In genomic region chr17:39767147-39767546, GRCh38 we compare ENCODE assay signal across 14 cellular contexts. TPM values are rescaled to one million over a fixed set of nuclear protein-coding genes. Genes with fewer than 3 reads are reported as not detected.
DNase-seq lines count a peak whose midpoint lies in the region; ATAC-seq and TF ChIP-seq lines count a peak whose summit lies in the region.
"Had no signal": no experiment of that assay in that cellular context is flagged by ENCODE, and none has a peak within 500 bp of the region (broad histone marks: within the 10 kb centered on the region; RNA-seq: fewer than 3 reads in every experiment).

No MANE protein-coding gene starts in this region.

- H2BK20ac ChIP-seq in H9 (ENCODE audit: low read depth, low read length, poor library complexity, severe bottlenecking) = no peak overlapping the region

- peaks cover 94% of the 10 kb centered on the region for H3K36me3 Mint-ChIP-seq in activated T-cell treated with anti-CD3 and anti-CD28 coated beads, Interleukin-2, amount 50 U/mL, for 24 hours (ENCODE audit: low read depth)
- H3K36me3 Mint-ChIP-seq in activated naive CD8-positive, alpha-beta T cell treated with anti-CD3 and anti-CD28 coated beads, Interleukin-2, amount 50 U/mL, for 24 hours (ENCODE audit: low read depth) = peaks cover 76% of the 10 kb centered on the region
- peaks cover 3% of the 10 kb centered on the region for H3K36me3 Mint-ChIP-seq in chondrocyte (ENCODE audit: low read depth)
- no peaks in the 10 kb centered on the region for H3K36me3 Mint-ChIP-seq in H9 (ENCODE audit: insufficient read depth in 1 of 3, low read depth in 3 of 3)

- WGBS in H9 (ENCODE audit: extremely low coverage, insufficient read length, low lambda C conversion rate) = no CpG with 5 or more reads among the region's 3 CpGs

- peak overlapping the region; percentile 89 for H3K27ac ChIP-seq in KMS-11
- no peak overlapping the region for H3K27ac ChIP-seq in H9 (ENCODE audit: insufficient read length, low read depth, low read length)
- H3K27ac ChIP-seq: lower lobe of right lung had no signal

- peaks cover 95% of the 10 kb centered on the region for H3K4me1 Mint-ChIP-seq in activated T-cell treated with anti-CD3 and anti-CD28 coated beads, Interleukin-2, amount 50 U/mL, for 24 hours (ENCODE audit: low read depth)
- H3K4me1 Mint-ChIP-seq in activated naive CD8-positive, alpha-beta T cell treated with anti-CD3 and anti-CD28 coated beads, Interleukin-2, amount 50 U/mL, for 24 hours = peaks cover 97% of the 10 kb centered on the region
- H3K4me1 Mint-ChIP-seq in chondrocyte (ENCODE audit: low read depth) = peaks cover 11% of the 10 kb centered on the region
- peaks cover 3 to 6% of the 10 kb centered on the region in 2 experiments; a peak in 3 of 4 replicates for H3K4me1 Mint-ChIP-seq in H9

- no peak overlapping the region for H3K18ac ChIP-seq in H9 (ENCODE audit: insufficient read length, low read depth, low read length)

- H2BK15ac ChIP-seq in H9 (ENCODE audit: low read depth, low read length) = no peak overlapping the region

- H3K4me1 ChIP-seq in KMS-11 (ENCODE audit: low read depth, poor library complexity, severe bottlenecking) = peaks cover 99% of the 10 kb centered on the region
- H3K4me1 ChIP-seq in H9 (ENCODE audit: insufficient read depth, low read length) = no peaks in the 10 kb centered on the region
- H3K4me1 ChIP-seq: lower lobe of right lung, transverse colon had no signal

- no peak overlapping the region for H3T11ph ChIP-seq in H9 (ENCODE audit: low read length)

- H3K27me3 Mint-ChIP-seq in activated T-cell treated with anti-CD3 and anti-CD28 coated beads, Interleukin-2, amount 50 U/mL, for 24 hours = no peaks in the 10 kb centered on the region
- no peaks in the 10 kb centered on the region for H3K27me3 Mint-ChIP-seq in activated naive CD8-positive, alpha-beta T cell treated with anti-CD3 and anti-CD28 coated beads, Interleukin-2, amount 50 U/mL, for 24 hours
- peaks cover 36% of the 10 kb centered on the region for H3K27me3 Mint-ChIP-seq in chondrocyte (ENCODE audit: low read depth)
- H3K27me3 Mint-ChIP-seq in H9 (ENCODE audit: low read depth) = peaks cover 19% of the 10 kb centered on the region

- H3K4ac ChIP-seq in H9 (ENCODE audit: low read depth, low read length) = no peak overlapping the region

- peak overlapping the region; percentile 44 for H3K4me3 Mint-ChIP-seq in activated T-cell treated with anti-CD3 and anti-CD28 coated beads, Interleukin-2, amount 50 U/mL, for 24 hours
- peak overlapping the region; percentile 58 for H3K4me3 Mint-ChIP-seq in activated naive CD8-positive, alpha-beta T cell treated with anti-CD3 and anti-CD28 coated beads, Interleukin-2, amount 50 U/mL, for 24 hours
- H3K4me3 Mint-ChIP-seq in chondrocyte (ENCODE audit: unreplicated experiment) (no peak overlapping the region), H9 (no peak overlapping the region)

- DNase-seq in activated T-cell treated with anti-CD3 and anti-CD28 coated beads, Interleukin-2, amount 50 U/mL, for 24 hours = no peak
- no peak for DNase-seq in activated T-cell treated with anti-CD3 and anti-CD28 coated beads for 4 hours
- DNase-seq in activated naive CD8-positive, alpha-beta T cell treated with anti-CD3 and anti-CD28 coated beads, Interleukin-2, amount 50 U/mL, for 24 hours = no peak
- peak; percentile 46 for DNase-seq in stimulated activated naive CD8-positive, alpha-beta T cell treated with anti-CD3 and anti-CD28 coated beads, Interleukin-15, Interleukin-2, amounts not matched to agents 100 U/mL and 50 U/mL, for 24 hours
- no peak for DNase-seq in HK-2 (ENCODE audit: unreplicated experiment)
- no peak for DNase-seq in chondrocyte (ENCODE audit: low spot score)
- DNase-seq in H9 = no peak
- DNase-seq: activated CD4-positive, alpha-beta T cell treated with anti-CD3 and anti-CD28 coated beads, Interleukin-2, amount 50 U/mL, for 4 hours; DMS 273 treated with DMSO at 0.1 percent for 48 hours; lower lobe of right lung; NCI-H1105 treated with DMSO at 0.1 percent for 48 hours; T1000; transverse colon had no signal

- H2AK5ac ChIP-seq in H9 (ENCODE audit: insufficient read length, low read length) = no peak overlapping the region

- H3K79me1 ChIP-seq in H9 (ENCODE audit: insufficient read depth, low read depth, low read length, poor library complexity, severe bottlenecking) = no peaks in the 10 kb centered on the region

- no peaks in the 10 kb centered on the region for H3K23me2 ChIP-seq in H9 (ENCODE audit: insufficient read length, low read depth, low read length, poor library complexity, severe bottlenecking)

- no peak overlapping the region for H2BK5ac ChIP-seq in H9 (ENCODE audit: insufficient read length, low read length)

- no peaks in the 10 kb centered on the region for H3K27me3 ChIP-seq in KMS-11 (ENCODE audit: insufficient read depth, low read depth)
- H3K27me3 ChIP-seq in H9 (ENCODE audit: insufficient read depth, low read length) = no peaks in the 10 kb centered on the region

- H3K9me3 Mint-ChIP-seq in activated T-cell treated with anti-CD3 and anti-CD28 coated beads, Interleukin-2, amount 50 U/mL, for 24 hours = peaks cover 4% of the 10 kb centered on the region
- H3K9me3 Mint-ChIP-seq in activated naive CD8-positive, alpha-beta T cell treated with anti-CD3 and anti-CD28 coated beads, Interleukin-2, amount 50 U/mL, for 24 hours = no peaks in the 10 kb centered on the region
- H3K9me3 Mint-ChIP-seq in chondrocyte (ENCODE audit: low read depth) = peaks cover 4% of the 10 kb centered on the region
- H3K9me3 Mint-ChIP-seq in H9 = no peaks in the 10 kb centered on the region

- no peak overlapping the region for H2BK12ac ChIP-seq in H9 (ENCODE audit: insufficient read length, low read depth, low read length)

- no peak for ATAC-seq in activated naive CD8-positive, alpha-beta T cell treated with anti-CD3 and anti-CD28 coated beads, Interleukin-2, amount 50 U/mL, for 24 hours
- ATAC-seq in stimulated activated naive CD8-positive, alpha-beta T cell treated with anti-CD3 and anti-CD28 coated beads, Interleukin-15, Interleukin-2, amounts not matched to agents 100 U/mL and 50 U/mL, for 24 hours = no peak

- H3K4me3 ChIP-seq in KMS-11 (IDR thresholded peaks at IDR 0.05; ENCODE audit: insufficient read depth, low read depth, low read length) = no peak overlapping the region
- H3K4me3 ChIP-seq: lower lobe of right lung, transverse colon had no signal

- H4K20me1 ChIP-seq in KMS-11 (ENCODE audit: insufficient read depth) (no peaks in the 10 kb centered on the region), H9 (ENCODE audit: control insufficient read depth, insufficient read depth, insufficient read length) (no peaks in the 10 kb centered on the region)

- peaks cover 32% of the 10 kb centered on the region; the same call in 1 of the 2 replicates for H3K36me3 ChIP-seq in KMS-11 (ENCODE audit: insufficient read depth)
- H3K36me3 ChIP-seq: transverse colon had no signal

- no peaks in the 10 kb centered on the region for H3K9me3 ChIP-seq in H9 (ENCODE audit: control insufficient read depth, low read depth, low read length)
- H3K9me3 ChIP-seq: lower lobe of right lung, transverse colon had no signal

- no peak overlapping the region for H2AFZ ChIP-seq in KMS-11 (ENCODE audit: low read depth)
- no peak overlapping the region for H2AFZ ChIP-seq in H9 (ENCODE audit: low read length)

- no peak overlapping the region for H3K14ac ChIP-seq in H9 (ENCODE audit: insufficient read depth, low read length)

- H3K79me2 ChIP-seq in KMS-11 (ENCODE audit: insufficient read depth, low read depth) (peaks cover 74% of the 10 kb centered on the region), H9 (ENCODE audit: insufficient read depth, low read length) (no peaks in the 10 kb centered on the region)

- no peak overlapping the region for H4K5ac ChIP-seq in H9 (ENCODE audit: insufficient read length, low read depth, low read length)

- peak overlapping the region; percentile 98 for H3K4me2 ChIP-seq in KMS-11
- no peak overlapping the region for H3K4me2 ChIP-seq in H9 (ENCODE audit: insufficient read depth, insufficient read length, low read length)

- H4K91ac ChIP-seq in H9 (ENCODE audit: insufficient read length, low read depth, low read length) = no peak overlapping the region

- no peak overlapping the region for H2BK120ac ChIP-seq in H9 (ENCODE audit: low read depth, low read length, poor library complexity, severe bottlenecking)

- H3K9ac ChIP-seq in KMS-11 (peak overlapping the region; percentile 16; the same call in 1 of the 2 replicates), H9 (ENCODE audit: extremely low read depth, insufficient read length, low read length) (no peak overlapping the region)

- peak overlapping the region; percentile 95 for H3K27ac Mint-ChIP-seq in activated T-cell treated with anti-CD3 and anti-CD28 coated beads, Interleukin-2, amount 50 U/mL, for 24 hours
- peak overlapping the region; percentile 99 for H3K27ac Mint-ChIP-seq in activated naive CD8-positive, alpha-beta T cell treated with anti-CD3 and anti-CD28 coated beads, Interleukin-2, amount 50 U/mL, for 24 hours
- no peak overlapping the region for H3K27ac Mint-ChIP-seq in chondrocyte (ENCODE audit: unreplicated experiment)
- no peak overlapping the region for H3K27ac Mint-ChIP-seq in H9

- H4K8ac ChIP-seq in H9 (replicated peaks; ENCODE audit: insufficient read length, low read depth, low read length) = no peak overlapping the region

- TF ChIP-seq CTCF in KMS-11 (conservative IDR thresholded peaks at IDR 0.05; ENCODE audit: low read depth, low read length) = no peak
- no peak for TF ChIP-seq CTCF in chondrocyte (IDR thresholded peaks at IDR 0.05)
- no peak for TF ChIP-seq CTCF in H9 (conservative IDR thresholded peaks at IDR 0.05)

- no peak overlapping the region for H3K56ac ChIP-seq in H9 (ENCODE audit: insufficient read length, low read depth, low read length)

- no peak overlapping the region for H3K23ac ChIP-seq in H9 (ENCODE audit: insufficient read length, low read depth, low read length)

RNA-seq across cellular contexts. Expression of gene GRB7, which starts 29.4 kb away (rescaled TPM):
- total RNA-seq in chondrocyte (0.46 to 0.68 TPM in 2 of 3 replicates, not detected in the other), H9 (2021) (50.6 and 55.0 TPM in 2 replicates)

RNA-seq across cellular contexts. Expression of gene MIEN1, which starts 36.8 kb away (rescaled TPM):
- total RNA-seq in chondrocyte = 45.3 to 48.5 TPM (median 46.5 TPM) in 3 replicates
- 45.2 and 50.8 TPM in 2 replicates for total RNA-seq in H9 (2021)

Comparison
In these comparisons a context has a peak if more than half of its experiments do, and no peak if none do; other contexts are left out.
1. H3K27ac Mint-ChIP-seq: peak in activated T-cell treated with anti-CD3 and anti-CD28 coated beads, Interleukin-2, amount 50 U/mL, for 24 hours (single experiment) and activated naive CD8-positive, alpha-beta T cell treated with anti-CD3 and anti-CD28 coated beads, Interleukin-2, amount 50 U/mL, for 24 hours (single experiment); none in chondrocyte (single experiment) and H9 (0 of 3).
2. H3K4me3 Mint-ChIP-seq: peak in activated T-cell treated with anti-CD3 and anti-CD28 coated beads, Interleukin-2, amount 50 U/mL, for 24 hours (single experiment) and activated naive CD8-positive, alpha-beta T cell treated with anti-CD3 and anti-CD28 coated beads, Interleukin-2, amount 50 U/mL, for 24 hours (single experiment); none in chondrocyte (single experiment) and H9 (0 of 2).
3. RNA of gene GRB7, which starts 29.4 kb away (total RNA-seq): 50.6 to 55.0 TPM in H9; 0.46 to 0.68 TPM in chondrocyte; every median in the first group is over 10 times any median in the second.